Comparison of ENCODE assay signal across 19 cellular contexts in genomic region chr2:213537579-213537978, GRCh38.
DNase-seq lines count a peak whose midpoint lies in the region; ATAC-seq and TF ChIP-seq lines count a peak whose summit lies in the region.
"Had no signal": no experiment of that assay in that cellular context is flagged by ENCODE, and none has a peak within 500 bp of the region (broad histone marks: within the 10 kb centered on the region; RNA-seq: fewer than 3 reads in every experiment).

No MANE protein-coding gene starts in this region.

- CTCF ChIA-PET in GM10248 (lab: Yijun Ruan, JAX) = no interaction called here

- peak; percentile 6 for DNase-seq in GM20000 (ENCODE audit: low spot score)
- peak; percentile 11 for DNase-seq in Jurkat, Clone E6-1 (ENCODE audit: low read depth, low spot score)
- no peak for DNase-seq in GM10248 (ENCODE audit: extremely low spot score)
- DNase-seq in activated CD4-positive, alpha-beta T cell treated with anti-CD3 and anti-CD28 coated beads for 1 hour = no peak
- no peak for DNase-seq in upper lobe of right lung
- DNase-seq: activated T-cell treated with anti-CD3 and anti-CD28 coated beads, Interleukin-2, amount 50 U/mL, for 24 hours; COR-L47; kidney; NCI-H2029; NCI-H524 treated with DMSO at 0.1 percent for 48 hours; PC-3; SK-N-SH; stimulated activated CD4-positive, alpha-beta T cell treated with anti-CD3 and anti-CD28 coated beads, Interleukin-1b, Interleukin-23, amount 100 ng/mL, for 48 hours had no signal

- ATAC-seq in GM18511 (IDR thresholded peaks at IDR 0.05; ENCODE audit: unreplicated experiment) (peak; percentile 59), HG02885 (IDR thresholded peaks at IDR 0.05; ENCODE audit: poor library complexity, unreplicated experiment) (peak; percentile 73), HG03342 (IDR thresholded peaks at IDR 0.05; ENCODE audit: unreplicated experiment) (no peak), upper lobe of right lung (no peak)
- ATAC-seq: PC-3, sciatic nerve had no signal

- POLR2A ChIA-PET in GM10248 (lab: Yijun Ruan, JAX) = no interaction called here

- intact Hi-C loops in upper lobe of right lung (cut with DNase I) = no loop called here

- no peaks in the 10 kb centered on the region for H3K9me3 ChIP-seq in upper lobe of right lung
- H3K9me3 ChIP-seq: SK-N-SH had no signal

- no peak for TF ChIP-seq CTCF in GM20000 (IDR thresholded peaks at IDR 0.05; ENCODE audit: extremely low read depth, missing control alignments)
- no peak for TF ChIP-seq CTCF in GM10248 (IDR thresholded peaks at IDR 0.05; ENCODE audit: control extremely low read depth, extremely low read depth, low read depth, missing control alignments)
- TF ChIP-seq CTCF in upper lobe of right lung (IDR thresholded peaks at IDR 0.05) = no peak

- no peaks in the 10 kb centered on the region for H3K27me3 ChIP-seq in upper lobe of right lung
- H3K27me3 ChIP-seq: hepatocyte, neural progenitor cell had no signal

- H3K4me1 ChIP-seq in upper lobe of right lung = no peaks in the 10 kb centered on the region
- H3K4me1 ChIP-seq: neural progenitor cell had no signal

- no peak overlapping the region for H3K4me3 ChIP-seq in Jurkat, Clone E6-1 (ENCODE audit: low read length)
- no peak overlapping the region for H3K4me3 ChIP-seq in upper lobe of right lung
- H3K4me3 ChIP-seq: hepatocyte, neural progenitor cell had no signal

- H3K27ac ChIP-seq in upper lobe of right lung = no peak overlapping the region
- H3K27ac ChIP-seq: hepatocyte, neural progenitor cell had no signal

- H3K36me3 ChIP-seq in upper lobe of right lung = no peaks in the 10 kb centered on the region
- H3K36me3 ChIP-seq: neural progenitor cell had no signal

Comparison
In these comparisons a context has a peak if more than half of its experiments do, and no peak if none do; other contexts are left out.
1. ATAC-seq: peak in GM18511 (single experiment) and HG02885 (single experiment); none in HG03342 (single experiment) and upper lobe of right lung (single experiment).
2. DNase-seq: peak in GM20000 (single experiment) and Jurkat, Clone E6-1 (single experiment); none in GM10248 (single experiment), activated CD4-positive, alpha-beta T cell treated with anti-CD3 and anti-CD28 coated beads for 1 hour (single experiment) and upper lobe of right lung (single experiment).